ENCODE assay signal across 11 cellular contexts in genomic region chr22:49966041-49966715, GRCh38. TPM values are rescaled to one million over a fixed set of nuclear protein-coding genes. Genes with fewer than 3 reads are reported as not detected.
DNase-seq lines count a peak whose midpoint lies in the region; ATAC-seq and TF ChIP-seq lines count a peak whose summit lies in the region.
"Had no signal": no experiment of that assay in that cellular context is flagged by ENCODE, and none has a peak within 500 bp of the region (broad histone marks: within the 10 kb centered on the region; RNA-seq: fewer than 3 reads in every experiment).

No MANE protein-coding gene starts in this region.

- H3K9me3 Mint-ChIP-seq in stimulated activated naive CD8-positive, alpha-beta T cell treated with anti-CD3 and anti-CD28 coated beads, Interleukin-15, amount 100 ng/mL, for 72 hours: no peaks in the 10 kb centered on the region
- H3K9me3 Mint-ChIP-seq: HFFc6 had no signal

- ATAC-seq in stimulated activated naive CD8-positive, alpha-beta T cell treated with anti-CD3 and anti-CD28 coated beads, Interleukin-15, amount 100 ng/mL, for 72 hours: no peak
- ATAC-seq in GM21529 (IDR thresholded peaks at IDR 0.05; ENCODE audit: unreplicated experiment): no peak

- WGBS in liver: 73% methylated on average over 11 of the region's 11 CpGs

- H3K27ac ChIP-seq in HL-60 (replicated peaks) (peak overlapping the region; percentile 76), liver (ENCODE audit: low read depth in 1 of 2, low read length in 2 of 2) (peak overlapping the region; percentile 95 to 99)
- H3K27ac ChIP-seq: SJSA1 had no signal

- no peak for TF ChIP-seq RAD21 in liver (IDR thresholded peaks at IDR 0.05)

- H3K36me3 ChIP-seq in adipocyte (ENCODE audit: control insufficient read depth, insufficient read depth, low read length, severe bottlenecking) (peaks cover 25% of the 10 kb centered on the region), liver (ENCODE audit: control insufficient read depth in 4 of 4, insufficient read depth in 3 of 4, low read depth in 1 of 4, low read length in 3 of 4) (peaks cover 0 to 13% (median 3%) of the 10 kb centered on the region in 4 donors)

- TF ChIP-seq CTCF in HL-60 (IDR thresholded peaks at IDR 0.05; ENCODE audit: insufficient read depth, low read length): no peak
- no peak for TF ChIP-seq CTCF in liver (IDR thresholded peaks at IDR 0.05; ENCODE audit: low read depth, low read length, missing input control)

- H3K9ac ChIP-seq in adipocyte (ENCODE audit: low read length) (peak overlapping the region; percentile 98), liver (ENCODE audit: low read depth in 1 of 2, low read length in 2 of 2) (peak overlapping the region in 1 of 2 donors; percentile 68)

- H3K4me1 ChIP-seq in adipocyte (ENCODE audit: control insufficient read depth, insufficient read depth, low read length) (peaks cover 72% of the 10 kb centered on the region), liver (ENCODE audit: control insufficient read depth in 4 of 4, insufficient read depth in 4 of 4, low read length in 3 of 4) (peaks cover 44 to 83% (median 64%) of the 10 kb centered on the region in 4 donors)

- DNase-seq in HL-60 (ENCODE audit: low read depth in 1 of 2, low spot score in 1 of 2): no peak
- DNase-seq in adipocyte (ENCODE audit: low read depth): no peak
- DNase-seq in stimulated activated naive CD8-positive, alpha-beta T cell treated with anti-CD3 and anti-CD28 coated beads, Interleukin-15, amount 100 ng/mL, for 72 hours: peak in 1 of 2 donors; percentile 25
- no peak for DNase-seq in NCI-H524 (lab: John Stamatoyannopoulos, UW)
- DNase-seq in SIG-M5 treated with dmso at 0.1 percent for 504 hours (lab: John Stamatoyannopoulos, UW; ENCODE audit: unreplicated experiment): no peak
- DNase-seq: amniotic stem cell, HFFc6 had no signal

- no peaks in the 10 kb centered on the region for H3K9me3 ChIP-seq in adipocyte (ENCODE audit: control insufficient read depth, low read length)
- H3K9me3 ChIP-seq in liver (ENCODE audit: control insufficient read depth in 4 of 4, low read length in 3 of 4): no peaks in the 10 kb centered on the region
- H3K9me3 ChIP-seq: SJSA1 had no signal

- no peaks in the 10 kb centered on the region for H3K27me3 ChIP-seq in HL-60 (ENCODE audit: insufficient read depth, poor library complexity, severe bottlenecking)
- H3K27me3 ChIP-seq in adipocyte (replicated peaks; ENCODE audit: control insufficient read depth, insufficient read depth, low read length): no peaks in the 10 kb centered on the region
- H3K27me3 ChIP-seq in liver (ENCODE audit: control insufficient read depth in 4 of 4, insufficient read depth in 4 of 4, low read length in 3 of 4): no peaks in the 10 kb centered on the region
- H3K27me3 ChIP-seq: SJSA1 had no signal

- H3K27me3 Mint-ChIP-seq in stimulated activated naive CD8-positive, alpha-beta T cell treated with anti-CD3 and anti-CD28 coated beads, Interleukin-15, amount 100 ng/mL, for 72 hours: no peaks in the 10 kb centered on the region

- H3K4me3 ChIP-seq in HL-60 (replicated peaks; ENCODE audit: insufficient read depth, low read length): no peak overlapping the region
- peak overlapping the region; percentile 73 for H3K4me3 ChIP-seq in adipocyte (ENCODE audit: low read length)
- no peak overlapping the region for H3K4me3 ChIP-seq in liver (ENCODE audit: low read depth in 1 of 3, low read length in 3 of 3)
- H3K4me3 ChIP-seq: SJSA1 had no signal

- H3K4me1 Mint-ChIP-seq in stimulated activated naive CD8-positive, alpha-beta T cell treated with anti-CD3 and anti-CD28 coated beads, Interleukin-15, amount 100 ng/mL, for 72 hours: peaks cover 69% of the 10 kb centered on the region

- H3K4me3 Mint-ChIP-seq in stimulated activated naive CD8-positive, alpha-beta T cell treated with anti-CD3 and anti-CD28 coated beads, Interleukin-15, amount 100 ng/mL, for 72 hours: peak overlapping the region; percentile 14 to 65
- H3K4me3 Mint-ChIP-seq: HFFc6 had no signal

- peak overlapping the region in 1 of 2 donors; percentile 90 for H3K27ac Mint-ChIP-seq in stimulated activated naive CD8-positive, alpha-beta T cell treated with anti-CD3 and anti-CD28 coated beads, Interleukin-15, amount 100 ng/mL, for 72 hours
- H3K27ac Mint-ChIP-seq: HFFc6 had no signal

TF ChIP-seq in liver, 16 proteins besides CTCF, POLR2A, EP300 and RAD21:
- TF ChIP-seq RXRA (IDR thresholded peaks at IDR 0.05) (peak in 1 of 2 donors; percentile 22), HNF4A (conservative IDR thresholded peaks at IDR 0.05) (peak; percentile 53 to 76), FOXA2 (IDR thresholded peaks at IDR 0.05) (no peak)

RNA-seq across cellular contexts. Expression of gene PIM3, which starts 5.6 kb away (rescaled TPM):
- total RNA-seq in liver: 10 to 100 TPM; 14.5 to 33.8 TPM
- polyA plus RNA-seq in liver: 10 to 100 TPM; 22.3 to 44.0 TPM

RNA-seq across cellular contexts. Expression of gene IL17REL, which starts 46.4 kb away (rescaled TPM):
- under 1 TPM in 1 of 2 donors, not detected in 1; under 0.01 TPM for total RNA-seq in liver
- polyA plus RNA-seq in liver: not detected
- total RNA-seq: HFFc6, M059J, SJSA1 had no signal

RNA-seq across cellular contexts. Expression of gene CRELD2, which starts 47.7 kb away (rescaled TPM):
- total RNA-seq in liver: 10 to 100 TPM; 17.2 to 98.1 TPM
- 10 to 100 TPM; 34.2 to 80.0 TPM for polyA plus RNA-seq in liver

RNA-seq across cellular contexts. Expression of gene ALG12, which starts 47.9 kb away (rescaled TPM):
- 10 to 100 TPM; 10.4 to 20.2 TPM for total RNA-seq in liver
- 10 to 100 TPM; 12.5 to 15.6 TPM for polyA plus RNA-seq in liver
